In genomic region chr1:154419620-154420020, GRCh38 we compare ENCODE assay signal across 1 cellular context.
TF ChIP-seq lines count a peak whose summit lies in the region.

No MANE protein-coding gene starts in this region.

TF ChIP-seq in HepG2, 621 proteins besides CTCF, POLR2A, EP300 and RAD21 (continued from another document and continues in another):
- peak; percentile 89; the same call in 1 of the 2 replicates for TF ChIP-seq ZNF724P (CRISPR knock-in tag; IDR thresholded peaks at IDR 0.05; ENCODE audit: borderline replicate concordance)
- peak; percentile 63; the same call in 1 of the 2 replicates for TF ChIP-seq ZNF772 (CRISPR knock-in tag; IDR thresholded peaks at IDR 0.05)
- peak; percentile 58; the same call in 1 of the 2 replicates for TF ChIP-seq ZNF878 (CRISPR knock-in tag; IDR thresholded peaks at IDR 0.05)
- TF ChIP-seq, protein P1, sequence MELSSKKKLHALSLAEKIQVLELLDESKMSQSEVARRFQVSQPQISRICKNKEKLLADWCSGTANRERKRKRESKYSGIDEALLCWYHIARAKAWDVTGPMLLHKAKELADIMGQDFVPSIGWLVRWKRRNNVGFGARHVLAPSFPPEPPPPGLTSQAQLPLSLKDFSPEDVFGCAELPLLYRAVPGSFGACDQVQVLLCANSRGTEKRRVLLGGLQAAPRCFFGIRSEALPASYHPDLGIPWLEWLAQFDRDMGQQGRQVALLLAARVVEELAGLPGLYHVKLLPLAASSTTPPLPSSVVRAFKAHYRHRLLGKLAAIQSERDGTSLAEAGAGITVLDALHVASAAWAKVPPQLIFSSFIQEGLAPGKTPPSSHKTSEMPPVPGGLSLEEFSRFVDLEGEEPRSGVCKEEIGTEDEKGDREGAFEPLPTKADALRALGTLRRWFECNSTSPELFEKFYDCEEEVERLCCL (CRISPR knock-in tag; IDR thresholded peaks at IDR 0.05; ENCODE audit: borderline replicate concordance) = no peak
- no peak for TF ChIP-seq MBNL3 (CRISPR knock-in tag; conservative IDR thresholded peaks at IDR 0.05)
- TF ChIP-seq EED (CRISPR knock-in tag; IDR thresholded peaks at IDR 0.05) = no peak
- no peak for TF ChIP-seq GLMP (CRISPR knock-in tag; IDR thresholded peaks at IDR 0.05; ENCODE audit: borderline replicate concordance)
- TF ChIP-seq ONECUT2 (CRISPR knock-in tag; IDR thresholded peaks at IDR 0.05) = no peak
- peak; percentile 35; the same call in 1 of the 2 replicates for TF ChIP-seq MTA1 (CRISPR knock-in tag; IDR thresholded peaks at IDR 0.05; ENCODE audit: borderline replicate concordance)
- no peak for TF ChIP-seq PRDM4 (CRISPR knock-in tag; IDR thresholded peaks at IDR 0.05; ENCODE audit: borderline replicate concordance)
- no peak for TF ChIP-seq NFE2 (CRISPR knock-in tag; IDR thresholded peaks at IDR 0.05)
- TF ChIP-seq ZNF142 (CRISPR knock-in tag; IDR thresholded peaks at IDR 0.05) = peak; percentile 32; the same call in 1 of the 2 replicates
- no peak for TF ChIP-seq SP2 (CRISPR knock-in tag; IDR thresholded peaks at IDR 0.05)
- peak; percentile 64; the same call in 1 of the 2 replicates for TF ChIP-seq KMT2A (CRISPR knock-in tag; IDR thresholded peaks at IDR 0.05)
- TF ChIP-seq SETDB1 (CRISPR knock-in tag; IDR thresholded peaks at IDR 0.05; ENCODE audit: borderline replicate concordance) = no peak
- TF ChIP-seq CEBPG (CRISPR knock-in tag; IDR thresholded peaks at IDR 0.05) = peak; percentile 86
- TF ChIP-seq SOX5 (CRISPR knock-in tag; IDR thresholded peaks at IDR 0.05; ENCODE audit: borderline replicate concordance) = peak; percentile 81; the same call in 1 of the 2 replicates
- TF ChIP-seq, protein P2, sequence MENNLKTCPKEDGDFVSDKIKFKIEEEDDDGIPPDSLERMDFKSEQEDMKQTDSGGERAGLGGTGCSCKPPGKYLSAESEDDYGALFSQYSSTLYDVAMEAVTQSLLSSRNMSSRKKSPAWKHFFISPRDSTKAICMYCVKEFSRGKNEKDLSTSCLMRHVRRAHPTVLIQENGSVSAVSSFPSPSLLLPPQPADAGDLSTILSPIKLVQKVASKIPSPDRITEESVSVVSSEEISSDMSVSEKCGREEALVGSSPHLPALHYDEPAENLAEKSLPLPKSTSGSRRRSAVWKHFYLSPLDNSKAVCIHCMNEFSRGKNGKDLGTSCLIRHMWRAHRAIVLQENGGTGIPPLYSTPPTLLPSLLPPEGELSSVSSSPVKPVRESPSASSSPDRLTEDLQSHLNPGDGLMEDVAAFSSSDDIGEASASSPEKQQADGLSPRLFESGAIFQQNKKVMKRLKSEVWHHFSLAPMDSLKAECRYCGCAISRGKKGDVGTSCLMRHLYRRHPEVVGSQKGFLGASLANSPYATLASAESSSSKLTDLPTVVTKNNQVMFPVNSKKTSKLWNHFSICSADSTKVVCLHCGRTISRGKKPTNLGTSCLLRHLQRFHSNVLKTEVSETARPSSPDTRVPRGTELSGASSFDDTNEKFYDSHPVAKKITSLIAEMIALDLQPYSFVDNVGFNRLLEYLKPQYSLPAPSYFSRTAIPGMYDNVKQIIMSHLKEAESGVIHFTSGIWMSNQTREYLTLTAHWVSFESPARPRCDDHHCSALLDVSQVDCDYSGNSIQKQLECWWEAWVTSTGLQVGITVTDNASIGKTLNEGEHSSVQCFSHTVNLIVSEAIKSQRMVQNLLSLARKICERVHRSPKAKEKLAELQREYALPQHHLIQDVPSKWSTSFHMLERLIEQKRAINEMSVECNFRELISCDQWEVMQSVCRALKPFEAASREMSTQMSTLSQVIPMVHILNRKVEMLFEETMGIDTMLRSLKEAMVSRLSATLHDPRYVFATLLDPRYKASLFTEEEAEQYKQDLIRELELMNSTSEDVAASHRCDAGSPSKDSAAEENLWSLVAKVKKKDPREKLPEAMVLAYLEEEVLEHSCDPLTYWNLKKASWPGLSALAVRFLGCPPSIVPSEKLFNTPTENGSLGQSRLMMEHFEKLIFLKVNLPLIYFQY (CRISPR knock-in tag; IDR thresholded peaks at IDR 0.05; ENCODE audit: borderline replicate concordance) = no peak; the same call in 1 of the 2 replicates
- peak; percentile 74; the same call in 1 of the 2 replicates for TF ChIP-seq POGK (CRISPR knock-in tag; conservative IDR thresholded peaks at IDR 0.05)
- no peak for TF ChIP-seq IKZF1 (IDR thresholded peaks at IDR 0.05)
- TF ChIP-seq ZBTB39 (CRISPR knock-in tag; IDR thresholded peaks at IDR 0.05) = no peak
- no peak for TF ChIP-seq ZNF234 (CRISPR knock-in tag; conservative IDR thresholded peaks at IDR 0.05)
- TF ChIP-seq GTF3A (CRISPR knock-in tag; conservative IDR thresholded peaks at IDR 0.05) = no peak
- TF ChIP-seq PRMT3 (CRISPR knock-in tag; IDR thresholded peaks at IDR 0.05; ENCODE audit: borderline replicate concordance, low read depth) = no peak
- no peak; the same call in 1 of the 2 replicates for TF ChIP-seq TP53 (CRISPR knock-in tag; conservative IDR thresholded peaks at IDR 0.05)
- no peak; the same call in 1 of the 2 replicates for TF ChIP-seq RFXAP (CRISPR knock-in tag; IDR thresholded peaks at IDR 0.05; ENCODE audit: borderline replicate concordance)
- TF ChIP-seq NFYB (CRISPR knock-in tag; IDR thresholded peaks at IDR 0.05) = no peak
- no peak for TF ChIP-seq ZNF382 (CRISPR knock-in tag; IDR thresholded peaks at IDR 0.05; ENCODE audit: borderline replicate concordance)
- no peak for TF ChIP-seq ZNF883 (CRISPR knock-in tag; IDR thresholded peaks at IDR 0.05; ENCODE audit: not compliant biosample characterization)
- no peak for TF ChIP-seq SMC3 (IDR thresholded peaks at IDR 0.05; ENCODE audit: low read length)
- TF ChIP-seq AHR (CRISPR knock-in tag; IDR thresholded peaks at IDR 0.05) = no peak
- TF ChIP-seq GATAD1 (CRISPR knock-in tag; IDR thresholded peaks at IDR 0.05) = peak; percentile 63; the same call in 1 of the 2 replicates
- no peak for TF ChIP-seq BATF2 (CRISPR knock-in tag; IDR thresholded peaks at IDR 0.05)
- TF ChIP-seq, protein P3, sequence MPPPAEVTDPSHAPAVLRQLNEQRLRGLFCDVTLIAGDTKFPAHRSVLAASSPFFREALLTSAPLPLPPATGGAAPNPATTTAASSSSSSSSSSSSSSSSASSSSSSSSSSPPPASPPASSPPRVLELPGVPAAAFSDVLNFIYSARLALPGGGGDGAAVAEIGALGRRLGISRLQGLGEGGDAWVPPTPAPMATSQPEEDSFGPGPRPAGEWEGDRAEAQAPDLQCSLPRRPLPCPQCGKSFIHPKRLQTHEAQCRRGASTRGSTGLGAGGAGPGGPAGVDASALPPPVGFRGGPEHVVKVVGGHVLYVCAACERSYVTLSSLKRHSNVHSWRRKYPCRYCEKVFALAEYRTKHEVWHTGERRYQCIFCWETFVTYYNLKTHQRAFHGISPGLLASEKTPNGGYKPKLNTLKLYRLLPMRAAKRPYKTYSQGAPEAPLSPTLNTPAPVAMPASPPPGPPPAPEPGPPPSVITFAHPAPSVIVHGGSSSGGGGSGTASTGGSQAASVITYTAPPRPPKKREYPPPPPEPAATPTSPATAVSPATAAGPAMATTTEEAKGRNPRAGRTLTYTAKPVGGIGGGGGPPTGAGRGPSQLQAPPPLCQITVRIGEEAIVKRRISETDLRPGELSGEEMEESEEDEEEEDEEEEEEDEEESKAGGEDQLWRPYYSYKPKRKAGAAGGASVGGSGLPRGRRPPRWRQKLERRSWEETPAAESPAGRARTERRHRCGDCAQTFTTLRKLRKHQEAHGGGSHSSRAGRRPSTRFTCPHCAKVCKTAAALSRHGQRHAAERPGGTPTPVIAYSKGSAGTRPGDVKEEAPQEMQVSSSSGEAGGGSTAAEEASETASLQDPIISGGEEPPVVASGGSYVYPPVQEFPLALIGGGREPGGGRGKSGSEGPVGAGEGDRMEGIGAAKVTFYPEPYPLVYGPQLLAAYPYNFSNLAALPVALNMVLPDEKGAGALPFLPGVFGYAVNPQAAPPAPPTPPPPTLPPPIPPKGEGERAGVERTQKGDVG (CRISPR knock-in tag; IDR thresholded peaks at IDR 0.05; ENCODE audit: borderline replicate concordance) = no peak
